Comparison of ENCODE assay signal across 8 cellular contexts in genomic region chr10:102449321-102450123, GRCh38. TPM values are rescaled to one million over a fixed set of nuclear protein-coding genes. Genes with fewer than 3 reads are reported as not detected.
DNase-seq lines count a peak whose midpoint lies in the region; ATAC-seq, FAIRE-seq and TF ChIP-seq lines count a peak whose summit lies in the region.

No MANE protein-coding gene starts in this region.

- peaks cover 12% of the 10 kb centered on the region for H4K20me1 ChIP-seq in Loucy (ENCODE audit: insufficient read depth, low read length, poor library complexity, severe bottlenecking)

- TF ChIP-seq CTCF in Loucy (conservative IDR thresholded peaks at IDR 0.05; ENCODE audit: low read length) (no peak), cardiac muscle cell (IDR thresholded peaks at IDR 0.05; ENCODE audit: low read depth, low read length) (no peak), psoas muscle (IDR thresholded peaks at IDR 0.05) (no peak)

- H3K9me2 ChIP-seq in Loucy (replicated peaks; ENCODE audit: low read depth, low read length) = no peaks in the 10 kb centered on the region

- no peak for FAIRE-seq in urothelium cell line (lab: Jason Lieb, UNC)

- H3K27me3 ChIP-seq in Loucy (ENCODE audit: insufficient read depth, low read length, poor library complexity, severe bottlenecking) (no peaks in the 10 kb centered on the region), SJCRH30 (no peaks in the 10 kb centered on the region), cardiac muscle cell (no peaks in the 10 kb centered on the region), psoas muscle (ENCODE audit: insufficient read depth in 3 of 3, low read length in 2 of 3) (no peaks in the 10 kb centered on the region)

- ATAC-seq in GM21423 (IDR thresholded peaks at IDR 0.05; ENCODE audit: unreplicated experiment) = peak; percentile 47
- ATAC-seq in psoas muscle = peak; percentile 22 to 34 (median 26)

- H3K9me3 ChIP-seq in Loucy (ENCODE audit: insufficient read depth, low read depth, low read length) (no peaks in the 10 kb centered on the region), SJCRH30 (replicated peaks) (no peaks in the 10 kb centered on the region), cardiac muscle cell (ENCODE audit: low read depth) (no peaks in the 10 kb centered on the region), psoas muscle (no peaks in the 10 kb centered on the region)

- 18 to 21% (median 20%) methylated on average over 25 to 30 of the region's 30 CpGs for WGBS in psoas muscle, 3 donors

- H3K27ac ChIP-seq in SJCRH30 (no peak overlapping the region), cardiac muscle cell (peak overlapping the region; percentile 67), psoas muscle (peak overlapping the region; percentile 87)

- peak; percentile 77 for DNase-seq in COLO668 (lab: John Stamatoyannopoulos, UW; ENCODE audit: unreplicated experiment)
- DNase-seq in SJCRH30 = peak; percentile 69 to 70
- DNase-seq in activated naive CD4-positive, alpha-beta T cell treated with anti-CD3 and anti-CD28 coated beads for 36 hours = peak; percentile 94
- peak; percentile 67 to 77 for DNase-seq in cardiac muscle cell (ENCODE audit: low read depth in 1 of 2, low spot score in 1 of 2)
- peak; percentile 52 to 73 for DNase-seq in psoas muscle
- peak; percentile 62 for DNase-seq in urothelium cell line (ENCODE audit: low spot score)

- peak overlapping the region; percentile 96 for H3K27ac Mint-ChIP-seq in activated naive CD4-positive, alpha-beta T cell treated with anti-CD3 and anti-CD28 coated beads for 36 hours

- H3K36me3 ChIP-seq in Loucy (ENCODE audit: insufficient read depth, low read length) (no peaks in the 10 kb centered on the region; the same call in 1 of the 2 replicates), SJCRH30 (no peaks in the 10 kb centered on the region), cardiac muscle cell (no peaks in the 10 kb centered on the region), psoas muscle (ENCODE audit: insufficient read depth in 1 of 2, low read depth in 1 of 2) (no peaks in the 10 kb centered on the region)

- intact Hi-C loops in activated naive CD4-positive, alpha-beta T cell treated with anti-CD3 and anti-CD28 coated beads for 36 hours (cut with micrococcal nuclease) = loop anchor here (1.0 to 5.0 kb wide), 8 partner anchors 12 to 294 kb away; partner anchors contain the start of genes ACTR1A, CUEDC2 and WBP1L
- intact Hi-C loops in psoas muscle (cut with DNase I) = no loop called here

- peak overlapping the region; percentile 82 for H2AFZ ChIP-seq in Loucy (ENCODE audit: low read length)

- peak overlapping the region; percentile 96 for H3K4me3 Mint-ChIP-seq in activated naive CD4-positive, alpha-beta T cell treated with anti-CD3 and anti-CD28 coated beads for 36 hours

- H3K27me3 Mint-ChIP-seq in activated naive CD4-positive, alpha-beta T cell treated with anti-CD3 and anti-CD28 coated beads for 36 hours (ENCODE audit: low read depth) = no peaks in the 10 kb centered on the region

- peaks cover 27% of the 10 kb centered on the region for H3K4me1 Mint-ChIP-seq in activated naive CD4-positive, alpha-beta T cell treated with anti-CD3 and anti-CD28 coated beads for 36 hours (ENCODE audit: low read depth)

- peaks cover 24% of the 10 kb centered on the region for H3K4me1 ChIP-seq in Loucy (ENCODE audit: insufficient read depth, low read length, poor library complexity, severe bottlenecking)
- H3K4me1 ChIP-seq in SJCRH30 = peaks cover 10% of the 10 kb centered on the region
- H3K4me1 ChIP-seq in cardiac muscle cell (ENCODE audit: low read depth) = peaks cover 4% of the 10 kb centered on the region
- peaks cover 30% of the 10 kb centered on the region for H3K4me1 ChIP-seq in psoas muscle

- CTCF ChIA-PET in activated naive CD4-positive, alpha-beta T cell treated with anti-CD3 and anti-CD28 coated beads for 36 hours (lab: Charles Lee) = interaction anchor here (0.6 to 3.3 kb wide), 9 partner anchors 26 to 345 kb away, joined by 3 to 26 read pairs (median 3); partner anchors contain the start of gene NFKB2

- H3K9me3 Mint-ChIP-seq in activated naive CD4-positive, alpha-beta T cell treated with anti-CD3 and anti-CD28 coated beads for 36 hours = no peaks in the 10 kb centered on the region

- peaks cover 32% of the 10 kb centered on the region for H3K79me2 ChIP-seq in Loucy (ENCODE audit: insufficient read depth, low read length)

- H3K4me3 ChIP-seq in Loucy (ENCODE audit: low read length, poor library complexity, severe bottlenecking) (peak overlapping the region; percentile 89), SJCRH30 (peak overlapping the region; percentile 67), cardiac muscle cell (peak overlapping the region; percentile 89), psoas muscle (peak overlapping the region; percentile 78)

- peaks cover 16% of the 10 kb centered on the region for H3K36me3 Mint-ChIP-seq in activated naive CD4-positive, alpha-beta T cell treated with anti-CD3 and anti-CD28 coated beads for 36 hours (ENCODE audit: low read depth)

- H3K9ac ChIP-seq in Loucy (ENCODE audit: low read depth, low read length, poor library complexity, severe bottlenecking) = peak overlapping the region; percentile 98

- no peaks in the 10 kb centered on the region for H3F3A ChIP-seq in Loucy (ENCODE audit: low read depth)

- peak overlapping the region; percentile 78 for H3K4me2 ChIP-seq in Loucy (ENCODE audit: low read depth, low read length, poor library complexity, severe bottlenecking)

RNA-seq across cellular contexts. Expression of gene C10orf95, which starts 1.8 kb away (rescaled TPM):
- 0.08 and 0.15 TPM in 2 replicates for total RNA-seq in SJCRH30 (2014; rRNA removed; shearing (Covaris generic))
- under 1 TPM; 0.14 to 0.15 TPM for total RNA-seq in activated naive CD4-positive, alpha-beta T cell treated with anti-CD3 and anti-CD28 coated beads for 36 hours
- not detected in 2 replicates for total RNA-seq in cardiac muscle cell
- 1.7 and 2.0 TPM in 2 replicates for polyA plus RNA-seq in cardiac muscle cell
- total RNA-seq in psoas muscle = not detected
- polyA plus RNA-seq in psoas muscle = under 1 TPM in 1 of 3 donors, not detected in 2; 0.01 TPM

RNA-seq across cellular contexts. Expression of gene CUEDC2, which starts 17.1 kb away (rescaled TPM):
- total RNA-seq in SJCRH30 (2014; rRNA removed; shearing (Covaris generic)) = 94.8 and 101 TPM in 2 replicates
- total RNA-seq in activated naive CD4-positive, alpha-beta T cell treated with anti-CD3 and anti-CD28 coated beads for 36 hours = 10 to 100 TPM; 63.3 to 64.4 TPM
- total RNA-seq in cardiac muscle cell = 113 and 134 TPM in 2 replicates
- 190 and 193 TPM in 2 replicates for polyA plus RNA-seq in cardiac muscle cell
- 10 to 100 TPM; 53.3 to 81.9 (median 73.3) TPM for total RNA-seq in psoas muscle
- polyA plus RNA-seq in psoas muscle = 100 to 1,000 TPM in 1 of 3 donors, 10 to 100 TPM in 2; 56.3 to 103 (median 77.2) TPM

RNA-seq across cellular contexts. Expression of gene FBXL15, which starts 28.9 kb away (rescaled TPM):
- 5.8 and 6.1 TPM in 2 replicates for total RNA-seq in SJCRH30 (2014; rRNA removed; shearing (Covaris generic))
- 10 to 100 TPM in 1 of 2 experiments, 1 to 10 TPM in 1; 9.9 to 10.8 TPM for total RNA-seq in activated naive CD4-positive, alpha-beta T cell treated with anti-CD3 and anti-CD28 coated beads for 36 hours
- total RNA-seq in cardiac muscle cell (36.3 and 46.6 TPM in 2 replicates), psoas muscle (10 to 100 TPM in 2 of 4 donors, 1 to 10 TPM in 2; 7.9 to 13.3 (median 9.5) TPM)
- polyA plus RNA-seq in cardiac muscle cell (40.9 and 46.3 TPM in 2 replicates), psoas muscle (10 to 100 TPM; 10.8 to 14.8 (median 13.0) TPM)

RNA-seq across cellular contexts. Expression of gene PSD, which starts 30.9 kb away (rescaled TPM):
- total RNA-seq in SJCRH30 (2014; rRNA removed; shearing (Covaris generic)) = 0.18 and 0.26 TPM in 2 replicates
- 1 to 10 TPM; 6.2 to 7.2 TPM for total RNA-seq in activated naive CD4-positive, alpha-beta T cell treated with anti-CD3 and anti-CD28 coated beads for 36 hours
- total RNA-seq in cardiac muscle cell (19.8 and 24.7 TPM in 2 replicates), psoas muscle (1 to 10 TPM in 1 of 4 donors, under 1 TPM in 3; 0.15 to 1.7 (median 0.51) TPM)
- polyA plus RNA-seq in cardiac muscle cell (13.2 and 18.5 TPM in 2 replicates), psoas muscle (1 to 10 TPM in 1 of 3 donors, under 1 TPM in 1, not detected in 1; 0.25 to 1.0 TPM)

RNA-seq across cellular contexts. Expression of gene ACTR1A, which starts 53.0 kb away (rescaled TPM):
- total RNA-seq in SJCRH30 (2014; rRNA removed; shearing (Covaris generic)) = 257 and 271 TPM in 2 replicates
- total RNA-seq in activated naive CD4-positive, alpha-beta T cell treated with anti-CD3 and anti-CD28 coated beads for 36 hours = 10 to 100 TPM; 59.6 to 60.8 TPM
- total RNA-seq in cardiac muscle cell = 135 and 147 TPM in 2 replicates
- 165 and 172 TPM in 2 replicates for polyA plus RNA-seq in cardiac muscle cell
- total RNA-seq in psoas muscle = 100 to 1,000 TPM; 119 to 188 (median 148) TPM
- 100 to 1,000 TPM in 2 of 3 donors, 10 to 100 TPM in 1; 76.2 to 181 (median 101) TPM for polyA plus RNA-seq in psoas muscle
